In genomic region chr22:43534916-43535315, GRCh38 we compare ENCODE assay signal across 25 cellular contexts.
"Had no signal": no experiment of that assay in that cellular context is flagged by ENCODE, and none has a peak within 500 bp of the region (broad histone marks: within the 10 kb centered on the region; RNA-seq: fewer than 3 reads in every experiment).

No MANE protein-coding gene starts in this region.

- H3K9me3 ChIP-seq: mucosa of descending colon, thyroid gland, uterus had no signal

- DNase-seq: central memory CD4-positive, alpha-beta T cell; effector memory CD4-positive, alpha-beta T cell; erythroblast; heart left ventricle; kidney; mucosa of descending colon; naive B cell; psoas muscle; right cardiac atrium; spleen; stimulated activated CD4-positive, alpha-beta T cell treated with anti-CD3 and anti-CD28 coated beads, Interleukin-4, amount 100 ng/mL, for 4 hours; stimulated activated naive CD8-positive, alpha-beta T cell treated with anti-CD3 and anti-CD28 coated beads, Interleukin-15, Interleukin-2, amounts not matched to agents 100 U/mL and 50 U/mL, for 24 hours; thyroid gland; uterus had no signal

- H3K27ac ChIP-seq: foreskin keratinocyte, gastroesophageal sphincter, heart left ventricle, hepatocyte, psoas muscle, skin epidermis, spleen, thyroid gland, uterus had no signal

- H3K4me3 ChIP-seq: dorsolateral prefrontal cortex, gastroesophageal sphincter, heart left ventricle, hepatocyte, lung, mucosa of descending colon, psoas muscle, skin epidermis, spleen, thyroid gland, uterus had no signal

- H3K4me1 ChIP-seq: gastroesophageal sphincter, heart left ventricle, psoas muscle, spleen, thyroid gland, uterus had no signal

- H3K4me2 ChIP-seq: hepatocyte had no signal

- FAIRE-seq: colon, endothelial cell of umbilical vein, kidney had no signal

- H3K79me2 ChIP-seq: hepatocyte had no signal

- H3K36me3 ChIP-seq: heart left ventricle, spleen, thyroid gland, uterus had no signal

- H2AFZ ChIP-seq: hepatocyte had no signal

- H3K27me3 ChIP-seq: dorsolateral prefrontal cortex, foreskin keratinocyte, gastroesophageal sphincter, heart left ventricle, hepatocyte, thyroid gland, uterus had no signal

- ATAC-seq: gastroesophageal sphincter; heart left ventricle; left lobe of liver; mucosa of descending colon; natural killer cell treated with Interleukin-12 subunit alpha and Interleukin-12 subunit beta and Interleukin-15 and Interleukin-18, amount 100 ng/mL, for 72 hours; psoas muscle; right cardiac atrium; stimulated activated memory B cell treated with anti-CD40 and anti-IgM and Interleukin-4, amounts not matched to agents 10 μg/mL and 1 μg/mL and 100 μg/mL, for 72 hours; stimulated activated naive CD8-positive, alpha-beta T cell treated with anti-CD3 and anti-CD28 coated beads, Interleukin-15, Interleukin-2, amounts not matched to agents 100 U/mL and 50 U/mL, for 24 hours had no signal
